In the genomic region with DNA sequence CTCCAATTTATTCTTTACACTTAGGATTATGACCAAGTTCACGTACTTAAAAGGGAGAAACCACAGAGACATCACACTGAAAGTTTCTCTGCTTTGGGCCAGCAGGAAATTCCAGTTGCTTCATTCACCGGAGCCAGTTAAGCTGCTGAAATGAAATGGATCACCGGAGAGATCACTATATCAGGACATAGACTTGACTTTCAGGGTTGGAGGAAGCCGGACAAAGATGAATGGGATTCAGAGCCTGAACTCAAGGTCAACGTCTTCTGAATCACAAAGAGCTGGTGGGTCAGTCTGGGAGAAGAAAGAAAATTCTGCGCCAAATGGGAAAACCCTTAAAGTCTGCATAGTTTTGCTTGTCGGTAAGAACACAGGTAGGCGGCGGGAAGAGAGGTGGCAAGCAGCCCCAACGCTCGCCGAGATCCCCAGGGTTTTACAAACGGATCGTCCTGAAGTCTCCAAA, we compare ENCODE assay signal across 8 cellular contexts.
DNase-seq lines count a peak whose midpoint lies in the region; ATAC-seq lines count a peak whose summit lies in the region.

No MANE protein-coding gene starts in this region.

- peak overlapping the region; percentile 65 for H3K9ac ChIP-seq in adipocyte (ENCODE audit: low read length)

- no peak overlapping the region for H3K27ac Mint-ChIP-seq in stimulated activated memory B cell treated with anti-CD40 and anti-IgM and Interleukin-4, amounts not matched to agents 10 μg/mL and 1 μg/mL and 100 μg/mL, for 72 hours

- H3K4me1 ChIP-seq in adipocyte (ENCODE audit: control insufficient read depth, insufficient read depth, low read length), result peaks cover 4% of the 10 kb centered on the region

- peak; percentile 56 for DNase-seq in Daoy (ENCODE audit: low read depth)
- peak; percentile 53 for DNase-seq in HT1080 (ENCODE audit: low read depth)
- peak; percentile 65 for DNase-seq in adipocyte (ENCODE audit: low read depth)
- no peak for DNase-seq in NCI-H2227 (lab: John Stamatoyannopoulos, UW; ENCODE audit: unreplicated experiment)

- H3K9me3 Mint-ChIP-seq in stimulated activated memory B cell treated with anti-CD40 and anti-IgM and Interleukin-4, amounts not matched to agents 10 μg/mL and 1 μg/mL and 100 μg/mL, for 72 hours, result no peaks in the 10 kb centered on the region

- H3K4me3 ChIP-seq in adipocyte (ENCODE audit: low read length), result peak overlapping the region; percentile 85
- H3K4me3 ChIP-seq in iPS-18c (ENCODE audit: insufficient read depth, low read depth, low read length), result peak overlapping the region; percentile 77

- H3K27me3 ChIP-seq in adipocyte (replicated peaks; ENCODE audit: control insufficient read depth, insufficient read depth, low read length), result peaks cover 8% of the 10 kb centered on the region

- H3K27me3 Mint-ChIP-seq in stimulated activated memory B cell treated with anti-CD40 and anti-IgM and Interleukin-4, amounts not matched to agents 10 μg/mL and 1 μg/mL and 100 μg/mL, for 72 hours, result peaks cover 26% of the 10 kb centered on the region

- ATAC-seq in stimulated activated memory B cell treated with anti-CD40 and anti-IgM and Interleukin-4, amounts not matched to agents 10 μg/mL and 1 μg/mL and 100 μg/mL, for 72 hours, result no peak
- ATAC-seq in HG02678 (IDR thresholded peaks at IDR 0.05; ENCODE audit: unreplicated experiment) (no peak), GM18870 (IDR thresholded peaks at IDR 0.05; ENCODE audit: unreplicated experiment) (no peak)

- no peaks in the 10 kb centered on the region for H3K36me3 Mint-ChIP-seq in stimulated activated memory B cell treated with anti-CD40 and anti-IgM and Interleukin-4, amounts not matched to agents 10 μg/mL and 1 μg/mL and 100 μg/mL, for 72 hours

- H3K4me1 Mint-ChIP-seq in stimulated activated memory B cell treated with anti-CD40 and anti-IgM and Interleukin-4, amounts not matched to agents 10 μg/mL and 1 μg/mL and 100 μg/mL, for 72 hours, result no peaks in the 10 kb centered on the region

- H3K9me3 ChIP-seq in adipocyte (ENCODE audit: control insufficient read depth, low read length) (no peaks in the 10 kb centered on the region), iPS-18c (ENCODE audit: control insufficient read depth, insufficient read depth, low read length) (no peaks in the 10 kb centered on the region)

- H3K36me3 ChIP-seq in adipocyte (ENCODE audit: control insufficient read depth, insufficient read depth, low read length, severe bottlenecking), result no peaks in the 10 kb centered on the region

- H3K4me3 Mint-ChIP-seq in stimulated activated memory B cell treated with anti-CD40 and anti-IgM and Interleukin-4, amounts not matched to agents 10 μg/mL and 1 μg/mL and 100 μg/mL, for 72 hours, result peak overlapping the region; percentile 61
